ENCODE assay signal across 15 cellular contexts in the genomic region with DNA sequence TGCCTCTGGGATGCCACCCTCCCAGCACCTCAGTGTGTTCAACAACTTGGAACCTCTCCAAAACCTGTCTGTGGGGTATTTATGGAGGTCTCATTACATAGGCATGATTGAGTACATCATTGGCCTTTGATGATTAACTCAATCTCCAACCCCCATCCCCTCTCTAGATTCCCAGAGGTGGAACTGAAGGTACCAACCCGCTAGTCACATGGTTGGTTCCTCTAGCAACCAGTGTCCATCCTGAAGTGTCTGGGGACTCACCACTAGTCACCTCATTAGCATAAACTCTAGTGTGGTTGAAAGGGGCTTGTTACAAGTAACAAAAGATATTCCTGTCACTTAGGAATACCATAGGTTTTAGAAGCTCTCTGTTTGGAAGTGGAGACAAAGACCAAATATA. TPM values are rescaled to one million over a fixed set of nuclear protein-coding genes. Genes with fewer than 3 reads are reported as not detected.
DNase-seq lines count a peak whose midpoint lies in the region; ATAC-seq, FAIRE-seq and TF ChIP-seq lines count a peak whose summit lies in the region.
"Had no signal": no experiment of that assay in that cellular context is flagged by ENCODE, and none has a peak within 500 bp of the region (broad histone marks: within the 10 kb centered on the region; RNA-seq: fewer than 3 reads in every experiment).

No MANE protein-coding gene starts in this region.

- TF ChIP-seq EP300 in K562 (IDR thresholded peaks at IDR 0.05; ENCODE audit: low read length): no peak

- peaks cover 6% of the 10 kb centered on the region; the same call in 1 of the 3 replicates for H3K36me3 ChIP-seq in K562 (ENCODE audit: control insufficient read depth, insufficient read depth, low read length)

- no peaks in the 10 kb centered on the region for H3K9me3 Mint-ChIP-seq in activated T-cell treated with anti-CD3 and anti-CD28 coated beads, Interleukin-2, amount 50 U/mL, for 72 hours
- H3K9me3 Mint-ChIP-seq: GM23338 had no signal

- H2AFZ ChIP-seq in K562 (ENCODE audit: low read depth, low read length): no peak overlapping the region
- H2AFZ ChIP-seq: GM23338 had no signal

- 43% methylated on average over 1 of the region's 1 CpG for WGBS in K562 (ENCODE audit: insufficient coverage, low coverage, missing lambda C conversion rate)

- no peak for TF ChIP-seq RAD21 in K562 (CRISPR knock-in tag; conservative IDR thresholded peaks at IDR 0.05 in 1 of 2, IDR thresholded peaks at IDR 0.05 in 1 of 2)

- in situ Hi-C loops in K562 (cut with MboI): no loop called here

- CTCF ChIA-PET in K562 (lab: Yijun Ruan, JAX; ENCODE audit: low intra/inter-chr PET ratio): no interaction called here

- H3K79me2 ChIP-seq in K562 (ENCODE audit: control insufficient read depth, insufficient read depth, low read length): no peaks in the 10 kb centered on the region

- H3K4me1 Mint-ChIP-seq in activated T-cell treated with anti-CD3 and anti-CD28 coated beads, Interleukin-2, amount 50 U/mL, for 72 hours (ENCODE audit: low read depth): peaks cover 10% of the 10 kb centered on the region

- H3K4me2 ChIP-seq in K562 (ENCODE audit: insufficient read depth, low read length): no peak overlapping the region
- H3K4me2 ChIP-seq: BLaER1 treated with 17β-estradiol and CSF1 and Interleukin-3, amounts not matched to agents 10 nM and 100 nM; GM23338 had no signal

- H4K20me1 ChIP-seq in K562 (replicated peaks; ENCODE audit: control insufficient read depth, insufficient read depth, low read length): no peaks in the 10 kb centered on the region

- H3K4me1 ChIP-seq in K562 (replicated peaks in 1 of 2; ENCODE audit: control insufficient read depth in 2 of 2, insufficient read depth in 2 of 2, low read length in 2 of 2): no peaks in the 10 kb centered on the region

- no peak overlapping the region for H3K4me3 Mint-ChIP-seq in activated T-cell treated with anti-CD3 and anti-CD28 coated beads, Interleukin-2, amount 50 U/mL, for 72 hours
- H3K4me3 Mint-ChIP-seq: CD4-positive, CD25-positive, alpha-beta regulatory T cell; GM23338 had no signal

- TF ChIP-seq POLR2A in GM12892 (IDR thresholded peaks at IDR 0.05; ENCODE audit: low read depth, low read length) (no peak), K562 (conservative IDR thresholded peaks at IDR 0.05) (no peak)

- ATAC-seq in K562: no peak
- no peak for ATAC-seq in activated T-cell treated with anti-CD3 and anti-CD28 coated beads, Interleukin-2, amount 50 U/mL, for 72 hours (replicated peaks in 1 of 2)
- ATAC-seq: GM23338 had no signal

- DNase-seq in GM12892 (ENCODE audit: insufficient read length): no peak
- no peak for DNase-seq in HTR-8/SVneo (ENCODE audit: insufficient read length, low spot score)
- DNase-seq in K562 (ENCODE audit: extremely low read depth in 1 of 4, low spot score in 3 of 4): no peak
- peak; percentile 59 for DNase-seq in renal cortical epithelial cell (ENCODE audit: low read depth)
- DNase-seq in EL: no peak
- DNase-seq in central memory CD4-positive, alpha-beta T cell: no peak
- no peak for DNase-seq in activated T-cell treated with anti-CD3 and anti-CD28 coated beads, Interleukin-2, amount 50 U/mL, for 72 hours
- DNase-seq: ACHN; CD4-positive, CD25-positive, alpha-beta regulatory T cell; DMS53; H7; KBM-7 had no signal

- no peaks in the 10 kb centered on the region for H3K27me3 ChIP-seq in K562 (ENCODE audit: control insufficient read depth in 2 of 2, insufficient read depth in 2 of 2, low read length in 2 of 2)
- H3K27me3 ChIP-seq: BLaER1 treated with 17β-estradiol and CSF1 and Interleukin-3, amounts not matched to agents 10 nM and 100 nM had no signal

- no peaks in the 10 kb centered on the region for H3K9me3 ChIP-seq in K562 (replicated peaks; ENCODE audit: control insufficient read depth, insufficient read depth, low read depth, low read length)

- no peaks in the 10 kb centered on the region for H3K27me3 Mint-ChIP-seq in activated T-cell treated with anti-CD3 and anti-CD28 coated beads, Interleukin-2, amount 50 U/mL, for 72 hours (ENCODE audit: low read depth)
- H3K27me3 Mint-ChIP-seq: CD4-positive, CD25-positive, alpha-beta regulatory T cell had no signal

- no peak overlapping the region for H3K27ac Mint-ChIP-seq in activated T-cell treated with anti-CD3 and anti-CD28 coated beads, Interleukin-2, amount 50 U/mL, for 72 hours
- H3K27ac Mint-ChIP-seq: GM23338 had no signal

- peak; percentile 54 for FAIRE-seq in GM12892 (lab: Jason Lieb, UNC)
- FAIRE-seq in HTR-8/SVneo (lab: Jason Lieb, UNC): peak; percentile 71
- FAIRE-seq in K562 (lab: Jason Lieb, UNC): no peak
- FAIRE-seq: GM12891 had no signal

- no peaks in the 10 kb centered on the region for H3K9me1 ChIP-seq in K562 (ENCODE audit: control insufficient read depth, insufficient read depth, low read length)

- no peak overlapping the region for H3K27ac ChIP-seq in K562 (ENCODE audit: extremely low read depth, low read depth, low read length)
- H3K27ac ChIP-seq: BLaER1 treated with 17β-estradiol and CSF1 and Interleukin-3, amounts not matched to agents 10 nM and 100 nM had no signal

- peaks cover 2 to 4% of the 10 kb centered on the region in 2 donors for H3K36me3 Mint-ChIP-seq in activated T-cell treated with anti-CD3 and anti-CD28 coated beads, Interleukin-2, amount 50 U/mL, for 72 hours (ENCODE audit: insufficient read depth in 2 of 2)

- H3K9ac ChIP-seq in K562 (ENCODE audit: insufficient read depth in 1 of 2, low read depth in 2 of 2, low read length in 2 of 2): no peak overlapping the region
- H3K9ac ChIP-seq: BLaER1 treated with 17β-estradiol and CSF1 and Interleukin-3, amounts not matched to agents 10 nM and 100 nM had no signal

- no TSS peak for BruUV-seq in K562 (replicated peaks; lab: Mats Ljungman, UMichigan)

- H3K4me3 ChIP-seq in K562: no peak overlapping the region
- H3K4me3 ChIP-seq: BLaER1 treated with 17β-estradiol and CSF1 and Interleukin-3, amounts not matched to agents 10 nM and 100 nM; GM23338 had no signal

- intact Hi-C loops in K562 (cut with micrococcal nuclease): no loop called here

- TF ChIP-seq CTCF in K562 (IDR thresholded peaks at IDR 0.05 in 2 of 3, conservative IDR thresholded peaks at IDR 0.05 in 1 of 3; ENCODE audit: insufficient read depth in 2 of 3, low read depth in 1 of 3, low read length in 3 of 3): no peak

- POLR2A ChIA-PET in K562 (lab: Yijun Ruan, JAX): no interaction called here

TF ChIP-seq in K562, 482 proteins besides CTCF, POLR2A, EP300 and RAD21:
- peak; percentile 35; the same call in 1 of the 2 replicates for TF ChIP-seq RFX1 (IDR thresholded peaks at IDR 0.05)
- TF ChIP-seq, protein P1, sequence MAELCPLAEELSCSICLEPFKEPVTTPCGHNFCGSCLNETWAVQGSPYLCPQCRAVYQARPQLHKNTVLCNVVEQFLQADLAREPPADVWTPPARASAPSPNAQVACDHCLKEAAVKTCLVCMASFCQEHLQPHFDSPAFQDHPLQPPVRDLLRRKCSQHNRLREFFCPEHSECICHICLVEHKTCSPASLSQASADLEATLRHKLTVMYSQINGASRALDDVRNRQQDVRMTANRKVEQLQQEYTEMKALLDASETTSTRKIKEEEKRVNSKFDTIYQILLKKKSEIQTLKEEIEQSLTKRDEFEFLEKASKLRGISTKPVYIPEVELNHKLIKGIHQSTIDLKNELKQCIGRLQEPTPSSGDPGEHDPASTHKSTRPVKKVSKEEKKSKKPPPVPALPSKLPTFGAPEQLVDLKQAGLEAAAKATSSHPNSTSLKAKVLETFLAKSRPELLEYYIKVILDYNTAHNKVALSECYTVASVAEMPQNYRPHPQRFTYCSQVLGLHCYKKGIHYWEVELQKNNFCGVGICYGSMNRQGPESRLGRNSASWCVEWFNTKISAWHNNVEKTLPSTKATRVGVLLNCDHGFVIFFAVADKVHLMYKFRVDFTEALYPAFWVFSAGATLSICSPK (IDR thresholded peaks at IDR 0.05; ENCODE audit: borderline replicate concordance): no peak

RNA-seq across cellular contexts. Expression of a gene that starts 40.3 kb away (rescaled TPM):
- polyA plus RNA-seq in GM12892 (2012; ENCODE audit: missing spikeins): 4.9 TPM
- 9.4 and 10.0 TPM in 2 replicates for total RNA-seq in K562 (2011; cell fraction: chromatin; rRNA removed; ENCODE audit: low replicate concordance)
- total RNA-seq in K562 (2011; cell fraction: nucleolus; rRNA removed): 5.4 and 5.8 TPM in 2 replicates
- total RNA-seq in K562 (2011; cell fraction: nucleoplasm; rRNA removed): 6.8 and 6.9 TPM in 2 replicates
- 3.4 and 4.1 TPM in 2 replicates for total RNA-seq in K562 (2014; rRNA removed)
- 3.7 and 3.8 TPM in 2 replicates for total RNA-seq in K562 (2014; rRNA removed; fragmentation: Illumina TruSeq; extraction: Trizol)
- total RNA-seq in K562 (2015; rRNA removed; fragmentation: Illumina TruSeq; extraction: Trizol): 4.5 and 4.8 TPM in 2 replicates
- total RNA-seq in K562 (2021): 6.4 and 11.3 TPM in 2 replicates
- polyA plus RNA-seq in K562 (2011; rRNA removed): 7.3 and 10.3 TPM in 2 replicates
- 7.6 and 7.8 TPM in 2 replicates for polyA plus RNA-seq in K562 (2011; cell fraction: cytosol; rRNA removed)
- 10.9 and 15.0 TPM in 2 replicates for polyA plus RNA-seq in K562 (2011; cell fraction: nucleus; rRNA removed)
- 5.4 and 7.9 TPM in 2 replicates for polyA plus RNA-seq in K562 (2012)
- 9.3 and 11.6 TPM in 2 replicates for polyA plus RNA-seq in K562 (2014; fragmentation: Illumina TruSeq; extraction: Trizol)
- under 1 TPM; 0.74 to 0.77 TPM for polyA plus RNA-seq in K562 (2014; fragmentation: Nextera tagmentation; extraction: Ambion mirVana)
- 3.2 and 3.3 TPM in 2 replicates for polyA plus RNA-seq in K562 (2014; rRNA removed)
- 7.6 and 13.0 TPM in 2 replicates for polyA minus RNA-seq in K562 (2011; rRNA and poly(A)+ RNA removed)
- 5.2 and 13.6 TPM in 2 replicates for polyA minus RNA-seq in K562 (2011; cell fraction: cytosol; rRNA and poly(A)+ RNA removed)
- polyA minus RNA-seq in K562 (2011; cell fraction: nucleus; rRNA and poly(A)+ RNA removed): 5.3 and 7.1 TPM in 2 replicates
- 8.9 and 28.2 TPM in 2 replicates for total RNA-seq in renal cortical epithelial cell
- total RNA-seq in activated T-cell treated with anti-CD3 and anti-CD28 coated beads, Interleukin-2, amount 50 U/mL, for 72 hours: 1 to 10 TPM; 9.4 to 9.9 TPM
